Comparison of ENCODE assay signal across 1 cellular context in genomic region chr15:40806672-40807027, GRCh38.
TF ChIP-seq lines count a peak whose summit lies in the region.

No MANE protein-coding gene starts in this region.

TF ChIP-seq in WTC11, 78 proteins besides CTCF, POLR2A, EP300 and RAD21 (continued from another document):
- TF ChIP-seq ATF6 (CRISPR knock-in tag; IDR thresholded peaks at IDR 0.05) (no peak), MXD4 (CRISPR knock-in tag; IDR thresholded peaks at IDR 0.05; ENCODE audit: borderline replicate concordance) (no peak), ATF3 (CRISPR knock-in tag; conservative IDR thresholded peaks at IDR 0.05) (no peak), TEAD4 (CRISPR knock-in tag; IDR thresholded peaks at IDR 0.05) (no peak), SMAD4 (CRISPR knock-in tag; IDR thresholded peaks at IDR 0.05) (no peak), HMGA2 (CRISPR knock-in tag; IDR thresholded peaks at IDR 0.05) (no peak), NR3C1 (CRISPR knock-in tag; conservative IDR thresholded peaks at IDR 0.05; ENCODE audit: low read depth) (no peak), PRRX2 (CRISPR knock-in tag; IDR thresholded peaks at IDR 0.05) (no peak), PREB (CRISPR knock-in tag; IDR thresholded peaks at IDR 0.05; ENCODE audit: borderline replicate concordance) (no peak), MAX (CRISPR knock-in tag; IDR thresholded peaks at IDR 0.05) (no peak)
- TF ChIP-seq, protein P1, sequence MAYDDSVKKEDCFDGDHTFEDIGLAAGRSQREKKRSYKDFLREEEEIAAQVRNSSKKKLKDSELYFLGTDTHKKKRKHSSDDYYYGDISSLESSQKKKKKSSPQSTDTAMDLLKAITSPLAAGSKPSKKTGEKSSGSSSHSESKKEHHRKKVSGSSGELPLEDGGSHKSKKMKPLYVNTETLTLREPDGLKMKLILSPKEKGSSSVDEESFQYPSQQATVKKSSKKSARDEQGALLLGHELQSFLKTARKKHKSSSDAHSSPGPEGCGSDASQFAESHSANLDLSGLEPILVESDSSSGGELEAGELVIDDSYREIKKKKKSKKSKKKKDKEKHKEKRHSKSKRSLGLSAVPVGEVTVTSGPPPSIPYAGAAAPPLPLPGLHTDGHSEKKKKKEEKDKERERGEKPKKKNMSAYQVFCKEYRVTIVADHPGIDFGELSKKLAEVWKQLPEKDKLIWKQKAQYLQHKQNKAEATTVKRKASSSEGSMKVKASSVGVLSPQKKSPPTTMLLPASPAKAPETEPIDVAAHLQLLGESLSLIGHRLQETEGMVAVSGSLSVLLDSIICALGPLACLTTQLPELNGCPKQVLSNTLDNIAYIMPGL (CRISPR knock-in tag; IDR thresholded peaks at IDR 0.05), result no peak
